27 cellular contexts compared by ENCODE assay signal in genomic region chr10:99312501-99312900, GRCh38.
"Had no signal": no experiment of that assay in that cellular context is flagged by ENCODE, and none has a peak within 500 bp of the region (broad histone marks: within the 10 kb centered on the region; RNA-seq: fewer than 3 reads in every experiment).

No MANE protein-coding gene starts in this region.

- DNase-seq: stimulated activated CD4-positive, alpha-beta T cell treated with anti-CD3 and anti-CD28 coated beads, Interleukin-2, amount 100 ng/mL, for 48 hours; stimulated activated CD4-positive, alpha-beta T cell treated with anti-CD3 and anti-CD28 coated beads, Interleukin-4, amount 100 ng/mL, for 1 hour; stimulated activated CD4-positive, alpha-beta T cell treated with anti-CD3 and anti-CD28 coated beads, Interleukin-4, amount 100 ng/mL, for 24 hours; stimulated activated CD4-positive, alpha-beta T cell treated with anti-CD3 and anti-CD28 coated beads, Interleukin-4, amount 100 ng/mL, for 4 hours; stimulated activated CD8-positive, alpha-beta memory T cell treated with anti-CD3 and anti-CD28 coated beads, Interleukin-4, amount 100 ng/mL, for 48 hours; stimulated activated naive B cell treated with anti-CD40 and anti-IgM and Interleukin-4, amounts not matched to agents 10 μg/mL and 1 μg/mL and 100 μg/mL, for 72 hours; stimulated activated naive CD4-positive, alpha-beta T cell; stimulated activated naive CD4-positive, alpha-beta T cell treated with Interleukin-2 at 50 U/mL for 16 hours; stimulated activated naive CD8-positive, alpha-beta T cell treated with anti-CD3 and anti-CD28 coated beads, Interleukin-15, amount 100 ng/mL, for 72 hours; stimulated activated naive CD8-positive, alpha-beta T cell treated with anti-CD3 and anti-CD28 coated beads, Interleukin-15, Interleukin-2, amounts not matched to agents 100 U/mL and 50 U/mL, for 24 hours; stomach; substantia nigra; testis; thyroid gland; tibial artery; transverse colon; trophoblast cell; upper lobe of left lung; upper lobe of right lung; uterus had no signal

- H3K36me3 ChIP-seq: stomach, suprapubic skin, thoracic aorta, thyroid gland, tibial artery, tibial nerve, transverse colon, upper lobe of left lung, upper lobe of right lung, uterus, vagina had no signal

- ATAC-seq: stimulated activated effector memory CD8-positive, alpha-beta T cell treated with anti-CD3 and anti-CD28 coated beads, Interleukin-12 subunit alpha, Interleukin-12 subunit beta, amount 100 ng/mL, for 72 hours; stimulated activated memory B cell treated with anti-CD40 and anti-IgM and Interleukin-4, amounts not matched to agents 10 μg/mL and 1 μg/mL and 100 μg/mL, for 72 hours; stimulated activated naive B cell treated with anti-CD40 and anti-IgM and Interleukin-4, amounts not matched to agents 10 μg/mL and 1 μg/mL and 100 μg/mL, for 72 hours; stimulated activated naive CD8-positive, alpha-beta T cell treated with anti-CD3 and anti-CD28 coated beads, Interleukin-15, amount 100 ng/mL, for 72 hours; stimulated activated naive CD8-positive, alpha-beta T cell treated with anti-CD3 and anti-CD28 coated beads, Interleukin-15, Interleukin-2, amounts not matched to agents 100 U/mL and 50 U/mL, for 24 hours; upper lobe of right lung had no signal

- H3K27ac ChIP-seq: stomach, suprapubic skin, testis, thoracic aorta, thyroid gland, tibial artery, tibial nerve, transverse colon, upper lobe of left lung, upper lobe of right lung, uterus, vagina had no signal

- FAIRE-seq: urothelium cell line had no signal

- H3K4me3 ChIP-seq: stomach, suprapubic skin, testis, thoracic aorta, thyroid gland, tibial artery, tibial nerve, transverse colon, upper lobe of left lung, upper lobe of right lung, uterus, vagina had no signal

- H3K27me3 ChIP-seq: testis, thyroid gland, tibial nerve, transverse colon, upper lobe of left lung, upper lobe of right lung, uterus, vagina had no signal

- H3K4me1 ChIP-seq: stomach, suprapubic skin, testis, thyroid gland, tibial artery, tibial nerve, transverse colon, upper lobe of left lung, upper lobe of right lung, uterus, vagina had no signal
